ENCODE assay signal across 10 cellular contexts in the genomic region with DNA sequence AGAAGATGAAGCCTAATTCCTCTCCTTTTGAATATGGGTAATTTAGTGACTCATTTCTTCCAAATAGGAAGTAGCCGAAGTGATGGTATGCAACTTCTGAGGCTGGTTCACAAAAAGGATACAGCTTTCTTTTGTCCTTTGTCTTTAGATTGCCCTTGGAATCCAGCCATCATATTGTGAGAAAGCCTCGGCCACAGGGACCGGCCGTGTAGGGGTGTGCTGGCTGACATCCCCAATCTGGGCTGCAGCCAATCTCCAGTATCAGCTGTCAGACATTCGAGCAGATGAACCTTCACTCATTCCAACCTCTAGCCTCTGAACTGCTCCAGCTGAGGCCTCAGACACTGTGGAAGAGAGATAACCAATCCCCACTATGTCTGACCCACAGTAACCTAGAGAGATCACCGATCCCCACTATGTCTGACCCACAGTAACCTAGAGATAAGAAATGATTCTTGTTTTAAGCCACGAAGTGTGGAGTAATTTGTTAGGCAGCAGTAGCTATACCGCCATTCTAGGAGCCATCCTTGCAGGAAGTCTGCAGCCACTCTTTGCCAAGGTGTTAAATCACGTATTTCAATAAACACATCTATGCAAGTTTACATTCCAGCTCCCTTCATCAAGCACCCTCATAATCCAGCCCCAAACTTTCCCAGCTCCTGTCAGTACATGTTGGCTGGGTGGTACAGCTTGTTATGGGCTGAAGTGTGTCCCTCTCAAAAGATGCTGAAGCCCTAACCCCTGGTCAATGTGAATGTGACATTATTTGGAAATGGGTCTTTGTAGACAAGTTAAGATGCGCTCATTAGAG. TPM values are rescaled to one million over a fixed set of nuclear protein-coding genes. Genes with fewer than 3 reads are reported as not detected.
DNase-seq lines count a peak whose midpoint lies in the region; ATAC-seq, FAIRE-seq and TF ChIP-seq lines count a peak whose summit lies in the region.
"Had no signal": no experiment of that assay in that cellular context is flagged by ENCODE, and none has a peak within 500 bp of the region (broad histone marks: within the 10 kb centered on the region; RNA-seq: fewer than 3 reads in every experiment).

No MANE protein-coding gene starts in this region.

- H3K27me3 Mint-ChIP-seq in WTC11 (ENCODE audit: low read depth): no peaks in the 10 kb centered on the region
- no peaks in the 10 kb centered on the region for H3K27me3 Mint-ChIP-seq in activated CD4-positive, alpha-beta T cell treated with anti-CD3 and anti-CD28 coated beads, Interleukin-2, amount 10 ng/mL, durations not matched to agents 24 days and 14 days
- no peaks in the 10 kb centered on the region for H3K27me3 Mint-ChIP-seq in Caco-2 (ENCODE audit: insufficient read depth, unreplicated experiment)

- ATAC-seq in WTC11 (no peak), gastroesophageal sphincter (no peak), pancreas (no peak), GM18870 (IDR thresholded peaks at IDR 0.05; ENCODE audit: unreplicated experiment) (no peak)

- no peak for FAIRE-seq in pancreas (lab: Jason Lieb, UNC)
- FAIRE-seq: colon had no signal

- TF ChIP-seq CTCF in HEK293 (tag by site-specific recombination; IDR thresholded peaks at IDR 0.05): no peak
- no peak for TF ChIP-seq CTCF in WTC11 (IDR thresholded peaks at IDR 0.05)
- TF ChIP-seq CTCF in gastroesophageal sphincter (IDR thresholded peaks at IDR 0.05): no peak
- TF ChIP-seq CTCF in pancreas (IDR thresholded peaks at IDR 0.05): no peak
- TF ChIP-seq CTCF in Caco-2 (IDR thresholded peaks at IDR 0.05; ENCODE audit: insufficient read depth in 1 of 2, low read depth in 1 of 2, low read length in 1 of 2, severe bottlenecking in 1 of 2, unreplicated experiment in 1 of 2): no peak

- intact Hi-C loops in pancreas (cut with DNase I) (no loop called here), Caco-2 (cut with micrococcal nuclease; ENCODE audit: unreplicated experiment) (no loop called here)
- intact Hi-C loops in activated CD4-positive, alpha-beta T cell treated with anti-CD3 and anti-CD28 coated beads, Interleukin-2, amount 10 ng/mL, durations not matched to agents 24 days and 14 days (cut with micrococcal nuclease): loop anchor here (5.0 kb wide), 1 partner anchor 313 kb away; no protein-coding TSS in a partner anchor

- CTCF ChIA-PET in HEK293 (lab: Yijun Ruan, JAX): interaction anchor here (0.5 to 1.9 kb wide), 2 partner anchors 185 to 303 kb away, joined by 3 to 6 read pairs; no protein-coding TSS in a partner anchor
- CTCF ChIA-PET in WTC11 (lab: Charles Lee): no interaction called here
- CTCF ChIA-PET in Caco-2 (lab: Charles Lee): no interaction called here

- H3K27ac ChIP-seq in HEK293 (ENCODE audit: extremely low read depth, low read depth, low read length) (no peak overlapping the region), gastroesophageal sphincter (peak overlapping the region in 3 of 4 donors; percentile 18 to 95 (median 34)), pancreas (no peak overlapping the region)
- H3K27ac ChIP-seq: right lobe of liver had no signal

- H3K4me3 ChIP-seq in HEK293 (ENCODE audit: low read depth, low read length) (no peak overlapping the region), gastroesophageal sphincter (no peak overlapping the region), skeletal muscle cell (ENCODE audit: low read depth, low read length) (no peak overlapping the region), pancreas (no peak overlapping the region), Caco-2 (ENCODE audit: low read depth, low read length) (no peak overlapping the region)
- H3K4me3 ChIP-seq: right lobe of liver had no signal

- H3K27ac Mint-ChIP-seq in WTC11 (no peak overlapping the region), Caco-2 (ENCODE audit: unreplicated experiment) (no peak overlapping the region)
- H3K27ac Mint-ChIP-seq in activated CD4-positive, alpha-beta T cell treated with anti-CD3 and anti-CD28 coated beads, Interleukin-2, amount 10 ng/mL, durations not matched to agents 24 days and 14 days: no peak overlapping the region

- H3K4me1 Mint-ChIP-seq in WTC11 (peaks cover 18% of the 10 kb centered on the region), Caco-2 (ENCODE audit: low read depth, unreplicated experiment) (no peaks in the 10 kb centered on the region)
- peaks cover 26% of the 10 kb centered on the region for H3K4me1 Mint-ChIP-seq in activated CD4-positive, alpha-beta T cell treated with anti-CD3 and anti-CD28 coated beads, Interleukin-2, amount 10 ng/mL, durations not matched to agents 24 days and 14 days

- no TSS peak for BruUV-seq in Caco-2 (replicated peaks; lab: Mats Ljungman, UMichigan)

- 0 out of 2 replicates have a peak overlapping the region, but pooled peaks have one; percentile 93 for H3K4me3 Mint-ChIP-seq in WTC11
- H3K4me3 Mint-ChIP-seq in activated CD4-positive, alpha-beta T cell treated with anti-CD3 and anti-CD28 coated beads, Interleukin-2, amount 10 ng/mL, durations not matched to agents 24 days and 14 days: no peak overlapping the region
- no peak overlapping the region for H3K4me3 Mint-ChIP-seq in Caco-2 (ENCODE audit: unreplicated experiment)

- H3K9me3 ChIP-seq in HEK293 (ENCODE audit: control insufficient read depth, insufficient read depth, low read depth, low read length): no peaks in the 10 kb centered on the region
- H3K9me3 ChIP-seq in gastroesophageal sphincter: no peaks in the 10 kb centered on the region
- no peaks in the 10 kb centered on the region for H3K9me3 ChIP-seq in pancreas
- no peaks in the 10 kb centered on the region for H3K9me3 ChIP-seq in Caco-2
- H3K9me3 ChIP-seq: right lobe of liver had no signal

- peaks cover 27% of the 10 kb centered on the region for H3K36me3 Mint-ChIP-seq in WTC11
- peaks cover 39% of the 10 kb centered on the region for H3K36me3 Mint-ChIP-seq in activated CD4-positive, alpha-beta T cell treated with anti-CD3 and anti-CD28 coated beads, Interleukin-2, amount 10 ng/mL, durations not matched to agents 24 days and 14 days (ENCODE audit: low read depth)
- H3K36me3 Mint-ChIP-seq in Caco-2 (ENCODE audit: insufficient read depth, unreplicated experiment): peaks cover 23% of the 10 kb centered on the region

- POLR2A ChIA-PET in HEK293 (lab: Yijun Ruan, JAX) (interaction anchor here (1.2 kb wide), 1 partner anchor 180 kb away, joined by 3 read pairs; the partner anchor contains the start of gene PRMT2), WTC11 (lab: Charles Lee) (no interaction called here), Caco-2 (lab: Charles Lee) (no interaction called here)

- DNase-seq in WTC11 (ENCODE audit: low spot score) (no peak), skeletal muscle cell (ENCODE audit: low read depth) (peak; percentile 23), pancreas (no peak), Caco-2 (no peak)
- no peak for DNase-seq in activated CD4-positive, alpha-beta T cell treated with anti-CD3 and anti-CD28 coated beads, Interleukin-2, amount 10 ng/mL, durations not matched to agents 24 days and 14 days
- DNase-seq: right lobe of liver had no signal

- 0 out of 2 replicates have a peak, but pooled peaks cover 3% of the 10 kb centered on the region for H3K4me1 ChIP-seq in HEK293 (ENCODE audit: control insufficient read depth, insufficient read depth, low read length)
- H3K4me1 ChIP-seq in gastroesophageal sphincter: peaks cover 0 to 57% (median 30%) of the 10 kb centered on the region in 3 donors
- H3K4me1 ChIP-seq in pancreas: peaks cover 0 to 9% (median 6%) of the 10 kb centered on the region in 3 donors
- H3K4me1 ChIP-seq in Caco-2: peaks cover 6% of the 10 kb centered on the region; the same call in 1 of the 2 replicates

- no peaks in the 10 kb centered on the region for H3K27me3 ChIP-seq in gastroesophageal sphincter
- no peaks in the 10 kb centered on the region for H3K27me3 ChIP-seq in pancreas
- no peaks in the 10 kb centered on the region for H3K27me3 ChIP-seq in Caco-2 (replicated peaks; ENCODE audit: control insufficient read depth, insufficient read depth, low read length)
- H3K27me3 ChIP-seq: right lobe of liver had no signal

- H3K36me3 ChIP-seq in HEK293 (ENCODE audit: control insufficient read depth in 2 of 2, insufficient read depth in 1 of 2, low read length in 2 of 2) (peaks cover 10 to 30% of the 10 kb centered on the region in 2 experiments; a peak in 2 of 3 replicates), gastroesophageal sphincter (no peaks in the 10 kb centered on the region), pancreas (no peaks in the 10 kb centered on the region), Caco-2 (ENCODE audit: control insufficient read depth, insufficient read depth, low read length) (no peaks in the 10 kb centered on the region; the same call in 1 of the 2 replicates)
- H3K36me3 ChIP-seq: right lobe of liver had no signal

- no peak for TF ChIP-seq EP300 in gastroesophageal sphincter (IDR thresholded peaks at IDR 0.05)

- H3K9me3 Mint-ChIP-seq in WTC11 (peaks cover 2% of the 10 kb centered on the region; the same call in 1 of the 2 replicates), Caco-2 (ENCODE audit: unreplicated experiment) (no peaks in the 10 kb centered on the region)
- H3K9me3 Mint-ChIP-seq in activated CD4-positive, alpha-beta T cell treated with anti-CD3 and anti-CD28 coated beads, Interleukin-2, amount 10 ng/mL, durations not matched to agents 24 days and 14 days: no peaks in the 10 kb centered on the region

- TF ChIP-seq POLR2A in gastroesophageal sphincter (IDR thresholded peaks at IDR 0.05): no peak

- 20 to 30% methylated on average over 5 to 9 of the region's 10 CpGs for WGBS in gastroesophageal sphincter (ENCODE audit: low coverage in 1 of 2), 2 donors
- WGBS in pancreas, 2 donors: 64 to 73% methylated on average over 10 of the region's 10 CpGs

TF ChIP-seq in WTC11, 78 proteins besides CTCF, POLR2A, EP300 and RAD21 (continues in another document):
- TF ChIP-seq, protein P1, sequence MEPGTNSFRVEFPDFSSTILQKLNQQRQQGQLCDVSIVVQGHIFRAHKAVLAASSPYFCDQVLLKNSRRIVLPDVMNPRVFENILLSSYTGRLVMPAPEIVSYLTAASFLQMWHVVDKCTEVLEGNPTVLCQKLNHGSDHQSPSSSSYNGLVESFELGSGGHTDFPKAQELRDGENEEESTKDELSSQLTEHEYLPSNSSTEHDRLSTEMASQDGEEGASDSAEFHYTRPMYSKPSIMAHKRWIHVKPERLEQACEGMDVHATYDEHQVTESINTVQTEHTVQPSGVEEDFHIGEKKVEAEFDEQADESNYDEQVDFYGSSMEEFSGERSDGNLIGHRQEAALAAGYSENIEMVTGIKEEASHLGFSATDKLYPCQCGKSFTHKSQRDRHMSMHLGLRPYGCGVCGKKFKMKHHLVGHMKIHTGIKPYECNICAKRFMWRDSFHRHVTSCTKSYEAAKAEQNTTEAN (CRISPR knock-in tag; IDR thresholded peaks at IDR 0.05): no peak
- no peak for TF ChIP-seq NR2C2 (CRISPR knock-in tag; IDR thresholded peaks at IDR 0.05)

RNA-seq across cellular contexts. Expression of gene DIP2A, which starts 2.9 kb away (rescaled TPM):
- 36.7 to 39.4 TPM (median 38.8 TPM) in 3 replicates for total RNA-seq in WTC11 (2021)
- total RNA-seq in gastroesophageal sphincter: 10 to 100 TPM; 19.9 to 40.8 (median 31.1) TPM
- total RNA-seq in pancreas: 10 to 100 TPM; 12.1 to 26.3 (median 16.5) TPM
- 10 to 100 TPM; 23.2 to 28.7 TPM for polyA plus RNA-seq in pancreas
- 30.5 and 31.3 TPM in 2 replicates for total RNA-seq in activated CD4-positive, alpha-beta T cell treated with anti-CD3 and anti-CD28 coated beads, Interleukin-2, amount 10 ng/mL, durations not matched to agents 24 days and 14 days
- 44.6 and 51.2 TPM in 2 replicates for total RNA-seq in Caco-2 (2022)

Comparison
In these comparisons a context has a peak if more than half of its experiments do, and no peak if none do; other contexts are left out.
1. H3K27ac ChIP-seq: peak in gastroesophageal sphincter (3 of 4); none in HEK293 (single experiment) and pancreas (0 of 4).